ENCODE assay signal across 22 cellular contexts in the genomic region with DNA sequence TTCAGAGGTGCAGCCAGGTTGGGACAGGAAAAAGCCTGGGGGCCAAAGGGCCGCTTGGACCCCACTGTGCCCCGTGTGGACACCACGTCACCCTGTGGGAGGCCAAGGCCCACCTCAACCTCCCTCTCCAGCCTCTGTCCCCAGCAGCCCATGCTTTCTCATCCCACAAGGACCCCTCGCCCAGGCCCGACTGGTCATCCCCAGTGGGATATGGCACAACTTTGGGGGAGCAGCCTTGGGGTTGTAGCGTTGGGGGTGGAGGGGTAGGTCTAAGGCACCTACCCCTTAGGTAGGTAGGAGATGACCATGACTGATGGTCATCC. TPM values are rescaled to one million over a fixed set of nuclear protein-coding genes. Genes with fewer than 3 reads are reported as not detected.
DNase-seq lines count a peak whose midpoint lies in the region; ATAC-seq and TF ChIP-seq lines count a peak whose summit lies in the region.
"Had no signal": no experiment of that assay in that cellular context is flagged by ENCODE, and none has a peak within 500 bp of the region (broad histone marks: within the 10 kb centered on the region; RNA-seq: fewer than 3 reads in every experiment).

No MANE protein-coding gene starts in this region.

- no peaks in the 10 kb centered on the region for H3K27me3 ChIP-seq in left ventricle myocardium inferior (ENCODE audit: low read depth)
- peaks cover 0 to 16% (median 0%) of the 10 kb centered on the region in 3 experiments for H3K27me3 ChIP-seq in neuronal stem cell (ENCODE audit: control insufficient read depth in 3 of 3, insufficient read depth in 3 of 3, low read depth in 1 of 3, low read length in 3 of 3)
- H3K27me3 ChIP-seq in spleen (replicated peaks in 1 of 7) = peaks cover 0 to 38% (median 0%) of the 10 kb centered on the region in 7 donors
- no peaks in the 10 kb centered on the region for H3K27me3 ChIP-seq in tibial nerve
- H3K27me3 ChIP-seq: SJCRH30 had no signal

- no peak overlapping the region for H2BK120ac ChIP-seq in neuronal stem cell (ENCODE audit: low read depth, low read length)

- H3K4me3 ChIP-seq in left ventricle myocardium inferior = no peak overlapping the region
- peak overlapping the region; percentile 27; the same call in 1 of the 2 replicates for H3K4me3 ChIP-seq in WI38 (ENCODE audit: low read depth, low read length)
- H3K4me3 ChIP-seq in neuronal stem cell (ENCODE audit: low read length in 2 of 2) = no peak overlapping the region
- H3K4me3 ChIP-seq in spleen = no peak overlapping the region
- H3K4me3 ChIP-seq in tibial nerve = no peak overlapping the region
- H3K4me3 ChIP-seq: SJCRH30 had no signal

- H4K91ac ChIP-seq in neuronal stem cell (ENCODE audit: low read depth, low read length, poor library complexity) = no peak overlapping the region

- peak overlapping the region; percentile 54 for H2AK5ac ChIP-seq in neuronal stem cell (ENCODE audit: low read depth, low read length)

- H3K36me3 ChIP-seq in left ventricle myocardium inferior (no peaks in the 10 kb centered on the region), neuronal stem cell (replicated peaks in 1 of 2; ENCODE audit: control insufficient read depth in 2 of 2, insufficient read depth in 2 of 2, low read length in 2 of 2) (no peaks in the 10 kb centered on the region), spleen (no peaks in the 10 kb centered on the region), tibial nerve (no peaks in the 10 kb centered on the region)
- H3K36me3 ChIP-seq: SJCRH30 had no signal

- H3K4ac ChIP-seq in neuronal stem cell (ENCODE audit: low read length) = no peak overlapping the region

- no peak overlapping the region for H3K14ac ChIP-seq in neuronal stem cell (ENCODE audit: low read length)

- ATAC-seq in Right ventricle myocardium superior (ENCODE audit: poor library complexity) (no peak), HG03139 (IDR thresholded peaks at IDR 0.05; ENCODE audit: unreplicated experiment) (no peak), HG02852 (IDR thresholded peaks at IDR 0.05; ENCODE audit: unreplicated experiment) (no peak)
- ATAC-seq: Panc1 had no signal

- intact Hi-C loops in Right ventricle myocardium superior (cut with DNase I) = no loop called here
- intact Hi-C loops in left ventricle myocardium inferior (cut with micrococcal nuclease) = no loop called here
- intact Hi-C loops in spleen (cut with DNase I; ENCODE audit: low total_unique reads) = no loop called here

- no peak overlapping the region for H2BK15ac ChIP-seq in neuronal stem cell (ENCODE audit: low read length)

- H3K4me1 ChIP-seq in left ventricle myocardium inferior (peaks cover 66% of the 10 kb centered on the region), neuronal stem cell (ENCODE audit: control insufficient read depth in 2 of 2, insufficient read depth in 1 of 2, low read depth in 1 of 2, low read length in 2 of 2) (peaks cover 9 to 15% of the 10 kb centered on the region in 2 donors), spleen (peaks cover 3 to 42% (median 18%) of the 10 kb centered on the region in 6 donors), tibial nerve (peaks cover 0 to 63% (median 18%) of the 10 kb centered on the region in 4 donors)

- peak overlapping the region; percentile 58 for H3K18ac ChIP-seq in neuronal stem cell (ENCODE audit: low read length)

- no peak overlapping the region for H3K23ac ChIP-seq in neuronal stem cell (ENCODE audit: low read depth, low read length, poor library complexity)

- no peak overlapping the region for H2AFZ ChIP-seq in neuronal stem cell (ENCODE audit: low read length)

- DNase-seq in Right ventricle myocardium superior (peak; percentile 33), left ventricle myocardium inferior (no peak), neuronal stem cell (ENCODE audit: low spot score) (no peak), spleen (peak; percentile 45), tibial nerve (ENCODE audit: low spot score in 2 of 2) (no peak)
- DNase-seq: AML-193; DMS53; GDM1; KG1; NCI-H1092 treated with DMSO at 0.1 percent for 48 hours; NCI-H1436 treated with DMSO at 0.1 percent for 48 hours; NCI-H1930; NCI-H226; NCI-H510A treated with DMSO at 0.1 percent for 48 hours; NCI-H774; NK-92 treated with Interleukin-12 subunit alpha and Interleukin-12 subunit beta, amount 100 ng/mL, for 24 hours; SJCRH30 had no signal

- TF ChIP-seq CTCF in left ventricle myocardium inferior (IDR thresholded peaks at IDR 0.05; ENCODE audit: borderline replicate concordance) (no peak), WI38 (IDR thresholded peaks at IDR 0.05; ENCODE audit: low read depth, low read length) (no peak), spleen (IDR thresholded peaks at IDR 0.05 in 8 of 11, conservative IDR thresholded peaks at IDR 0.05 in 3 of 11) (no peak), tibial nerve (IDR thresholded peaks at IDR 0.05) (no peak)

- TF ChIP-seq EP300 in tibial nerve (IDR thresholded peaks at IDR 0.05) = no peak

- no peak overlapping the region for H2BK12ac ChIP-seq in neuronal stem cell (ENCODE audit: low read length)

- H2BK5ac ChIP-seq in neuronal stem cell (ENCODE audit: low read length) = no peak overlapping the region

- H3K9ac ChIP-seq in neuronal stem cell (ENCODE audit: low read depth, low read length, poor library complexity) = no peak overlapping the region

- WGBS in neuronal stem cell (ENCODE audit: extremely low coverage in 2 of 2, insufficient read length in 2 of 2, insufficient replicate concordance in 1 of 2), 2 donors = no CpG with 5 or more reads among the region's 6 CpGs
- WGBS in spleen, 5 donors = 87 to 98% (median 94%) methylated on average over 6 of the region's 6 CpGs
- 95 to 98% methylated on average over 5 to 6 of the region's 6 CpGs for WGBS in tibial nerve, 2 donors

- TF ChIP-seq POLR2A in spleen (IDR thresholded peaks at IDR 0.05) = no peak
- no peak for TF ChIP-seq POLR2A in tibial nerve (IDR thresholded peaks at IDR 0.05)

- no peak overlapping the region for H3K4me2 ChIP-seq in neuronal stem cell (ENCODE audit: insufficient read depth, low read length, poor library complexity, severe bottlenecking)

- no peak overlapping the region for H4K8ac ChIP-seq in neuronal stem cell (ENCODE audit: low read depth, low read length)

- H3K79me1 ChIP-seq in neuronal stem cell (ENCODE audit: low read depth, low read length) = peaks cover 4% of the 10 kb centered on the region

- H3K9me3 ChIP-seq in left ventricle myocardium inferior (replicated peaks) (no peaks in the 10 kb centered on the region), neuronal stem cell (replicated peaks in 1 of 2; ENCODE audit: control insufficient read depth in 2 of 2, insufficient read depth in 1 of 2, low read depth in 1 of 2, low read length in 2 of 2) (peaks cover 0 to 4% of the 10 kb centered on the region in 2 donors), spleen (no peaks in the 10 kb centered on the region), tibial nerve (no peaks in the 10 kb centered on the region)
- H3K9me3 ChIP-seq: SJCRH30 had no signal

- H3K27ac ChIP-seq in left ventricle myocardium inferior (replicated peaks) (no peak overlapping the region), neuronal stem cell (replicated peaks; ENCODE audit: low read length) (no peak overlapping the region), spleen (no peak overlapping the region), tibial nerve (no peak overlapping the region)
- H3K27ac ChIP-seq: SJCRH30 had no signal

RNA-seq across cellular contexts. Expression of a gene that starts 44.0 kb away (rescaled TPM):
- total RNA-seq in Right ventricle myocardium superior = 79.9 TPM
- total RNA-seq in left ventricle myocardium inferior = 75.0 TPM
- 11.8 TPM for polyA plus RNA-seq in neuronal stem cell (2013, experiment 1 of 2)
- polyA plus RNA-seq in neuronal stem cell (2013, experiment 2 of 2) = 11.0 TPM
- total RNA-seq in spleen = 10 to 100 TPM; 10.2 to 66.6 (median 25.7) TPM
- polyA plus RNA-seq in spleen = 1 to 10 TPM in 2 of 3 donors, under 1 TPM in 1; 0.74 to 9.8 (median 4.0) TPM
- 100 to 1,000 TPM; 131 to 246 (median 173) TPM for total RNA-seq in tibial nerve
- polyA plus RNA-seq: CD14-positive monocyte had no signal

Comparison
In these comparisons a context has a peak if more than half of its experiments do, and no peak if none do; other contexts are left out.
1. DNase-seq: peak in Right ventricle myocardium superior (single experiment) and spleen (single experiment); none in left ventricle myocardium inferior (single experiment), neuronal stem cell (single experiment) and tibial nerve (0 of 2).